In genomic region chr14:73264896-73265720, GRCh38 we compare ENCODE assay signal across 1 cellular context.
TF ChIP-seq lines count a peak whose summit lies in the region.

No MANE protein-coding gene starts in this region.

TF ChIP-seq in A549, 52 proteins besides CTCF, POLR2A, EP300 and RAD21 (continued from another document):
- TF ChIP-seq JUN (IDR thresholded peaks at IDR 0.05) (no peak), ZC3H11A (IDR thresholded peaks at IDR 0.05) (no peak), EHF (CRISPR knock-in tag; IDR thresholded peaks at IDR 0.05) (no peak), MAZ (IDR thresholded peaks at IDR 0.05; ENCODE audit: borderline replicate concordance, low read depth, low read length) (no peak), HOXA7 (CRISPR knock-in tag; IDR thresholded peaks at IDR 0.05) (no peak), BHLHE40 (IDR thresholded peaks at IDR 0.05; ENCODE audit: low read depth, low read length) (no peak), RNF2 (IDR thresholded peaks at IDR 0.05; ENCODE audit: borderline replicate concordance, low read depth) (no peak), REST (IDR thresholded peaks at IDR 0.05) (no peak), JUNB (IDR thresholded peaks at IDR 0.05) (no peak), USF2 (IDR thresholded peaks at IDR 0.05) (no peak), ESRRA (IDR thresholded peaks at IDR 0.05; ENCODE audit: borderline replicate concordance, low read length) (no peak)
